In the genomic region with DNA sequence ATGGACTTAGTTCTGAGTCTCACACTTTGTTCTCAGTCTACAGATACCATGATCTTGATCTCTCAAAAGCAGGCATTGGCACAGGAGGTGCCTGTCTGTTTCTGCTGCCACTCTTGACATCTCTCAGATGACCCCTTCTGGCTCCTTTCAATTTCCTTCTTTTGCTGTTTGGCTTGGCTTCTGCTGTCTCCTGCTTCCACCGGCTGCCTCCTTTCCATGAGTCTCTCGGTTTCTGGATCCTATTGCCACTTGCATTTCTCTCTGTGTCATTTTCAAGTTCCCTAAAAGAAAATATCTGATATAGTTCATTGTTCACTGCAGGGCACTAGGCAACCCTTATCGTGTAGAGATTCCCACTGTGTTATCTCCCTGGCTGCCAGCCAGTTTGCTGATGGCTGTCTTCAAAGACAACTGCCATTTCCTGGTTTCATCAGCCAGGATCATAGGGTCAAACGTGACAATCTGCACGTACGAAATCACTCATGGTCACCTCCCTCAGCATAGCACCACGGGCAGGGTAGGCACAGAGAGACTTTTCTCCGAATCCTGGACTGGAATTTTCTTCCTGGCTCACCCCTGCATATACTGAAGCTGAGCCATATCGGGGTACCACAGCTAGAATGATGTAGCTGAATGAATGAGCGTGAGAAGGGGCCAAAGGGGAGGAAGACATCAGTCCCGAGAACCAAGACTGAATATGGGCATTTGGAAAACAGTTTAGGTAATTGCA, we compare ENCODE assay signal across 10 cellular contexts.
DNase-seq lines count a peak whose midpoint lies in the region; ATAC-seq, FAIRE-seq and TF ChIP-seq lines count a peak whose summit lies in the region.
"Had no signal": no experiment of that assay in that cellular context is flagged by ENCODE, and none has a peak within 500 bp of the region (broad histone marks: within the 10 kb centered on the region; RNA-seq: fewer than 3 reads in every experiment).

No MANE protein-coding gene starts in this region.

- no peaks in the 10 kb centered on the region for H4K20me1 ChIP-seq in smooth muscle cell (ENCODE audit: low read depth)

- H3F3A ChIP-seq in smooth muscle cell (ENCODE audit: low read depth): peaks cover 9% of the 10 kb centered on the region

- TF ChIP-seq CTCF in Peyer's patch (IDR thresholded peaks at IDR 0.05) (no peak), right atrium auricular region (IDR thresholded peaks at IDR 0.05) (no peak), smooth muscle cell (IDR thresholded peaks at IDR 0.05; ENCODE audit: borderline replicate concordance, insufficient read depth, poor library complexity, severe bottlenecking) (no peak)

- TF ChIP-seq POLR2A in Peyer's patch (IDR thresholded peaks at IDR 0.05): no peak

- peak overlapping the region; percentile 75 for H3K4me2 ChIP-seq in smooth muscle cell

- peak overlapping the region; percentile 49 for H3K9ac ChIP-seq in smooth muscle cell (ENCODE audit: low read depth)

- H3K4me3 ChIP-seq in Peyer's patch (no peak overlapping the region), right atrium auricular region (no peak overlapping the region), smooth muscle cell (no peak overlapping the region)
- H3K4me3 ChIP-seq: esophagus muscularis mucosa had no signal

- H3K27me3 ChIP-seq in Peyer's patch: no peaks in the 10 kb centered on the region
- no peaks in the 10 kb centered on the region for H3K27me3 ChIP-seq in right atrium auricular region
- H3K27me3 ChIP-seq in smooth muscle cell (ENCODE audit: low read depth): no peaks in the 10 kb centered on the region
- H3K27me3 ChIP-seq: esophagus muscularis mucosa had no signal

- H3K9me3 ChIP-seq in Peyer's patch: no peaks in the 10 kb centered on the region
- peaks cover 0 to 7% of the 10 kb centered on the region in 2 donors for H3K9me3 ChIP-seq in right atrium auricular region
- H3K9me3 ChIP-seq in smooth muscle cell (replicated peaks; ENCODE audit: low read depth): no peaks in the 10 kb centered on the region
- H3K9me3 ChIP-seq: esophagus muscularis mucosa had no signal

- peaks cover 0 to 4% (median 1%) of the 10 kb centered on the region in 4 donors for H3K4me1 ChIP-seq in Peyer's patch
- H3K4me1 ChIP-seq in right atrium auricular region: peaks cover 0 to 17% of the 10 kb centered on the region in 2 donors
- H3K4me1 ChIP-seq in smooth muscle cell (ENCODE audit: low read depth): peaks cover 20% of the 10 kb centered on the region

- H3K36me3 ChIP-seq in Peyer's patch (no peaks in the 10 kb centered on the region), right atrium auricular region (no peaks in the 10 kb centered on the region), smooth muscle cell (ENCODE audit: low read depth) (no peaks in the 10 kb centered on the region)
- H3K36me3 ChIP-seq: esophagus muscularis mucosa had no signal

- no peak for FAIRE-seq in GM19239 (lab: Jason Lieb, UNC)
- FAIRE-seq: H54 had no signal

- ATAC-seq in GM21423 (IDR thresholded peaks at IDR 0.05; ENCODE audit: unreplicated experiment): no peak

- H3K79me2 ChIP-seq in smooth muscle cell (ENCODE audit: low read depth): no peaks in the 10 kb centered on the region

- peak; percentile 40 for DNase-seq in HuH-7.5 (ENCODE audit: low spot score)
- peak in 2 of 3 donors; percentile 84 to 91 for DNase-seq in Peyer's patch
- DNase-seq in right atrium auricular region (ENCODE audit: low spot score): peak; percentile 66
- no peak for DNase-seq in smooth muscle cell (lab: John Stamatoyannopoulos, UW; ENCODE audit: unreplicated experiment)
- no peak for DNase-seq in stimulated activated naive CD4-positive, alpha-beta T cell treated with Interleukin-2 at 50 U/mL for 16 hours (lab: John Stamatoyannopoulos, UW)
- no peak for DNase-seq in GM19239 (ENCODE audit: insufficient read length, low spot score)
- DNase-seq: activated naive CD4-positive, alpha-beta T cell treated with Interleukin-2 at 50 U/mL for 16 hours had no signal

- 60% methylated on average over 11 of the region's 11 CpGs for WGBS in smooth muscle cell (ENCODE audit: low lambda C conversion rate)

- H3K27ac ChIP-seq in Peyer's patch (peak overlapping the region in 3 of 4 donors; percentile 54 to 67 (median 57)), right atrium auricular region (peak overlapping the region; percentile 41 to 46), smooth muscle cell (ENCODE audit: low read depth) (peak overlapping the region; percentile 90)

- peak overlapping the region; percentile 18 for H2AFZ ChIP-seq in smooth muscle cell (ENCODE audit: low read depth)

Comparison
In these comparisons a context has a peak if more than half of its experiments do, and no peak if none do; other contexts are left out.
1. DNase-seq: peak in HuH-7.5 (single experiment), Peyer's patch (2 of 3) and right atrium auricular region (single experiment); none in smooth muscle cell (single experiment), stimulated activated naive CD4-positive, alpha-beta T cell treated with Interleukin-2 at 50 U/mL for 16 hours (single experiment) and GM19239 (single experiment).
2. Peak in every context shown above with its lines, with median percentiles within 50 percentile points of each other: H3K27ac ChIP-seq.